18 cellular contexts compared by ENCODE assay signal in genomic region chr14:68879841-68880575, GRCh38.
DNase-seq lines count a peak whose midpoint lies in the region; FAIRE-seq and TF ChIP-seq lines count a peak whose summit lies in the region.
"Had no signal": no experiment of that assay in that cellular context is flagged by ENCODE, and none has a peak within 500 bp of the region (broad histone marks: within the 10 kb centered on the region; RNA-seq: fewer than 3 reads in every experiment).

No MANE protein-coding gene starts in this region.

- H3K27ac ChIP-seq in astrocyte (ENCODE audit: low read depth, low read length) (no peak overlapping the region), muscle layer of colon (ENCODE audit: low read depth, low read length) (peak overlapping the region; percentile 57), stomach smooth muscle (ENCODE audit: low read length) (peak overlapping the region; percentile 71), spleen (no peak overlapping the region)

- H3K9ac ChIP-seq in astrocyte (ENCODE audit: low read length) (no peak overlapping the region), muscle layer of colon (ENCODE audit: low read length) (no peak overlapping the region), stomach smooth muscle (ENCODE audit: low read length in 2 of 2) (peak overlapping the region in 1 of 2 donors; percentile 29)

- H3K9me3 Mint-ChIP-seq in activated naive CD4-positive, alpha-beta T cell treated with anti-CD3 and anti-CD28 coated beads, Interleukin-2, amount 10 ng/mL, durations not matched to agents 7 days and 5 days = no peaks in the 10 kb centered on the region
- H3K9me3 Mint-ChIP-seq in activated naive CD4-positive, alpha-beta T cell treated with anti-CD3 and anti-CD28 coated beads for 36 hours = no peaks in the 10 kb centered on the region
- H3K9me3 Mint-ChIP-seq in astrocyte (ENCODE audit: unreplicated experiment) = peaks cover 2% of the 10 kb centered on the region

- H3K4me3 ChIP-seq in astrocyte (ENCODE audit: insufficient read depth, low read depth, low read length) (no peak overlapping the region), muscle layer of colon (ENCODE audit: low read depth in 1 of 2, low read length in 2 of 2) (no peak overlapping the region), stomach smooth muscle (ENCODE audit: low read length in 2 of 2) (no peak overlapping the region), lower leg skin (ENCODE audit: low read depth, poor library complexity, severe bottlenecking) (no peak overlapping the region), spleen (no peak overlapping the region)

- H3K27ac Mint-ChIP-seq in activated naive CD4-positive, alpha-beta T cell treated with anti-CD3 and anti-CD28 coated beads, Interleukin-2, amount 10 ng/mL, durations not matched to agents 7 days and 5 days = peak overlapping the region; percentile 2
- H3K27ac Mint-ChIP-seq in activated naive CD4-positive, alpha-beta T cell treated with anti-CD3 and anti-CD28 coated beads for 36 hours = no peak overlapping the region
- peak overlapping the region; percentile 15 for H3K27ac Mint-ChIP-seq in astrocyte (ENCODE audit: unreplicated experiment)

- H3K4me3 Mint-ChIP-seq in activated naive CD4-positive, alpha-beta T cell treated with anti-CD3 and anti-CD28 coated beads, Interleukin-2, amount 10 ng/mL, durations not matched to agents 7 days and 5 days = no peak overlapping the region
- H3K4me3 Mint-ChIP-seq in activated naive CD4-positive, alpha-beta T cell treated with anti-CD3 and anti-CD28 coated beads for 36 hours = no peak overlapping the region
- no peak overlapping the region for H3K4me3 Mint-ChIP-seq in astrocyte (ENCODE audit: unreplicated experiment)
- H3K4me3 Mint-ChIP-seq: CD4-positive, CD25-positive, alpha-beta regulatory T cell had no signal

- H3K4me2 ChIP-seq in astrocyte (ENCODE audit: low read length) = no peak overlapping the region

- H3K36me3 Mint-ChIP-seq in activated naive CD4-positive, alpha-beta T cell treated with anti-CD3 and anti-CD28 coated beads, Interleukin-2, amount 10 ng/mL, durations not matched to agents 7 days and 5 days = peaks cover 30% of the 10 kb centered on the region
- peaks cover 39% of the 10 kb centered on the region for H3K36me3 Mint-ChIP-seq in activated naive CD4-positive, alpha-beta T cell treated with anti-CD3 and anti-CD28 coated beads for 36 hours (ENCODE audit: low read depth)
- H3K36me3 Mint-ChIP-seq in astrocyte (ENCODE audit: low read depth, unreplicated experiment) = peaks cover 35% of the 10 kb centered on the region

- H4K20me1 ChIP-seq in astrocyte (ENCODE audit: insufficient read depth, low read length) = peaks cover 97% of the 10 kb centered on the region

- TF ChIP-seq POLR2A in lower leg skin (IDR thresholded peaks at IDR 0.05) (no peak), spleen (IDR thresholded peaks at IDR 0.05) (no peak)

- no peaks in the 10 kb centered on the region for H3K27me3 Mint-ChIP-seq in activated naive CD4-positive, alpha-beta T cell treated with anti-CD3 and anti-CD28 coated beads, Interleukin-2, amount 10 ng/mL, durations not matched to agents 7 days and 5 days
- H3K27me3 Mint-ChIP-seq in activated naive CD4-positive, alpha-beta T cell treated with anti-CD3 and anti-CD28 coated beads for 36 hours (ENCODE audit: low read depth) = no peaks in the 10 kb centered on the region
- H3K27me3 Mint-ChIP-seq in astrocyte (ENCODE audit: low read depth, unreplicated experiment) = no peaks in the 10 kb centered on the region
- H3K27me3 Mint-ChIP-seq: CD4-positive, CD25-positive, alpha-beta regulatory T cell had no signal

- H3K36me3 ChIP-seq in astrocyte (ENCODE audit: insufficient read depth, low read length) = peaks cover 94% of the 10 kb centered on the region
- H3K36me3 ChIP-seq in muscle layer of colon (ENCODE audit: insufficient read depth, low read length) = peaks cover 94% of the 10 kb centered on the region
- peaks cover 84 to 87% of the 10 kb centered on the region in 2 donors for H3K36me3 ChIP-seq in stomach smooth muscle (ENCODE audit: control insufficient read depth in 2 of 2, insufficient read depth in 2 of 2, low read length in 2 of 2)
- H3K36me3 ChIP-seq in spleen = peaks cover 0 to 100% (median 79%) of the 10 kb centered on the region in 6 donors

- no peak overlapping the region for H2AFZ ChIP-seq in astrocyte (ENCODE audit: low read depth, low read length)

- CTCF ChIA-PET in activated naive CD4-positive, alpha-beta T cell treated with anti-CD3 and anti-CD28 coated beads, Interleukin-2, amount 10 ng/mL, durations not matched to agents 7 days and 5 days (lab: Charles Lee) = no interaction called here
- CTCF ChIA-PET in activated naive CD4-positive, alpha-beta T cell treated with anti-CD3 and anti-CD28 coated beads for 36 hours (lab: Charles Lee) = no interaction called here

- peaks cover 83% of the 10 kb centered on the region for H3K79me2 ChIP-seq in astrocyte (ENCODE audit: insufficient read depth, low read length)

- FAIRE-seq in astrocyte (lab: Jason Lieb, UNC) = no peak

- peaks cover 11% of the 10 kb centered on the region for H3K4me1 ChIP-seq in astrocyte (ENCODE audit: insufficient read depth, low read length)
- peaks cover 17% of the 10 kb centered on the region for H3K4me1 ChIP-seq in muscle layer of colon (ENCODE audit: insufficient read depth, low read length)
- H3K4me1 ChIP-seq in stomach smooth muscle (ENCODE audit: control insufficient read depth, insufficient read depth, low read length) = peaks cover 49% of the 10 kb centered on the region
- no peaks in the 10 kb centered on the region for H3K4me1 ChIP-seq in spleen
- H3K4me1 ChIP-seq: BE2C had no signal

- no peak for TF ChIP-seq CTCF in astrocyte (IDR thresholded peaks at IDR 0.05; ENCODE audit: insufficient read depth, low read depth, low read length)
- TF ChIP-seq CTCF in lower leg skin (IDR thresholded peaks at IDR 0.05) = no peak
- TF ChIP-seq CTCF in spleen (IDR thresholded peaks at IDR 0.05 in 8 of 11, conservative IDR thresholded peaks at IDR 0.05 in 3 of 11) = no peak

- H3K9me3 ChIP-seq in astrocyte (ENCODE audit: insufficient read depth, low read depth, low read length) (no peaks in the 10 kb centered on the region), muscle layer of colon (ENCODE audit: low read length) (no peaks in the 10 kb centered on the region), stomach smooth muscle (ENCODE audit: control insufficient read depth in 2 of 2, low read length in 2 of 2) (no peaks in the 10 kb centered on the region), spleen (no peaks in the 10 kb centered on the region)
- H3K9me3 ChIP-seq: BE2C had no signal

- H3K27me3 ChIP-seq in astrocyte (ENCODE audit: insufficient read depth, low read length) (no peaks in the 10 kb centered on the region), muscle layer of colon (ENCODE audit: control insufficient read depth in 1 of 2, insufficient read depth in 2 of 2, low read length in 2 of 2) (no peaks in the 10 kb centered on the region), stomach smooth muscle (ENCODE audit: control insufficient read depth in 1 of 2, insufficient read depth in 2 of 2, low read length in 2 of 2) (no peaks in the 10 kb centered on the region), spleen (replicated peaks in 1 of 7) (no peaks in the 10 kb centered on the region)
- H3K27me3 ChIP-seq: BE2C had no signal

- 97 to 98% methylated on average over 10 to 12 of the region's 13 CpGs for WGBS in lower leg skin, 2 donors
- WGBS in spleen, 5 donors = 90 to 97% (median 92%) methylated on average over 11 to 13 of the region's 13 CpGs

- intact Hi-C loops in activated naive CD4-positive, alpha-beta T cell treated with anti-CD3 and anti-CD28 coated beads for 36 hours (cut with micrococcal nuclease) = no loop called here
- intact Hi-C loops in lower leg skin (cut with DNase I; ENCODE audit: low total_unique reads) = no loop called here
- intact Hi-C loops in spleen (cut with DNase I; ENCODE audit: low total_unique reads) = no loop called here

- no peak for DNase-seq in activated naive CD4-positive, alpha-beta T cell treated with anti-CD3 and anti-CD28 coated beads, Interleukin-2, amount 10 ng/mL, durations not matched to agents 7 days and 5 days
- DNase-seq in activated naive CD4-positive, alpha-beta T cell treated with anti-CD3 and anti-CD28 coated beads for 36 hours = no peak
- DNase-seq in astrocyte (ENCODE audit: low read depth) (no peak), lower leg skin (ENCODE audit: low spot score in 2 of 2) (no peak), spleen (no peak), NCI-H1694 (lab: John Stamatoyannopoulos, UW) (no peak)
- DNase-seq: BE2C; CD4-positive, CD25-positive, alpha-beta regulatory T cell; COR-L47; DMS 273 treated with DMSO at 0.1 percent for 48 hours; DND-41; H7; MM.1S; NCI-H1092; NCI-H2081 treated with DMSO at 0.1 percent for 48 hours; NCI-H446 treated with DMSO at 0.1 percent for 48 hours had no signal

- H3K4me1 Mint-ChIP-seq in activated naive CD4-positive, alpha-beta T cell treated with anti-CD3 and anti-CD28 coated beads, Interleukin-2, amount 10 ng/mL, durations not matched to agents 7 days and 5 days = no peaks in the 10 kb centered on the region
- no peaks in the 10 kb centered on the region for H3K4me1 Mint-ChIP-seq in activated naive CD4-positive, alpha-beta T cell treated with anti-CD3 and anti-CD28 coated beads for 36 hours (ENCODE audit: low read depth)
- H3K4me1 Mint-ChIP-seq in astrocyte (ENCODE audit: low read depth, unreplicated experiment) = peaks cover 19% of the 10 kb centered on the region
- H3K4me1 Mint-ChIP-seq: CD4-positive, CD25-positive, alpha-beta regulatory T cell had no signal

Comparison
In these comparisons a context has a peak if more than half of its experiments do, and no peak if none do; other contexts are left out.
1. H3K27ac ChIP-seq: peak in muscle layer of colon (single experiment) and stomach smooth muscle (single experiment); none in astrocyte (single experiment) and spleen (0 of 8).